Comparison of ENCODE assay signal across 19 cellular contexts in genomic region chr10:71459513-71459912, GRCh38.
"Had no signal": no experiment of that assay in that cellular context is flagged by ENCODE, and none has a peak within 500 bp of the region (broad histone marks: within the 10 kb centered on the region; RNA-seq: fewer than 3 reads in every experiment).

No MANE protein-coding gene starts in this region.

- DNase-seq: activated CD4-positive, alpha-beta T cell treated with anti-CD3 and anti-CD28 coated beads, Interleukin-2, amount 50 U/mL, for 48 hours; activated CD4-positive, CD25-positive, alpha-beta regulatory T cell treated with anti-CD3 and anti-CD28 coated beads, Interleukin-2, amount 50 U/mL, for 72 hours; activated naive CD4-positive, alpha-beta T cell treated with anti-CD3 and anti-CD28 coated beads for 36 hours; activated naive CD8-positive, alpha-beta T cell treated with anti-CD3 and anti-CD28 coated beads, Interleukin-2, amount 50 U/mL, for 24 hours; aorta; cerebellar nuclear complex; effector memory CD4-positive, alpha-beta T cell; foreskin melanocyte; head of caudate nucleus; islet precursor cell; pancreas; stimulated activated CD4-positive, alpha-beta T cell treated with anti-CD3 and anti-CD28 coated beads, Interleukin-12 subunit alpha, Interleukin-12 subunit beta, amount 100 ng/mL, for 4 hours; stimulated activated CD4-positive, alpha-beta T cell treated with anti-CD3 and anti-CD28 coated beads, Interleukin-2, amount 100 ng/mL, for 24 hours; stomach; T-helper 9 cell; testis; upper lobe of right lung had no signal

- H3K4me3 ChIP-seq: breast epithelium, pancreas, stomach, testis, upper lobe of right lung had no signal

- H3K27ac ChIP-seq: breast epithelium, pancreas, stomach, testis, upper lobe of right lung had no signal

- H3K4me1 ChIP-seq: breast epithelium, pancreas, stomach, testis, upper lobe of right lung had no signal

- H3K9me3 ChIP-seq: breast epithelium, pancreas, stomach, testis, upper lobe of right lung had no signal

- H3K27me3 ChIP-seq: breast epithelium, pancreas, testis, upper lobe of right lung had no signal

- H3K36me3 ChIP-seq: breast epithelium, pancreas, stomach, upper lobe of right lung had no signal

- ATAC-seq: activated naive CD8-positive, alpha-beta T cell treated with anti-CD3 and anti-CD28 coated beads, Interleukin-2, amount 50 U/mL, for 24 hours; left lobe of liver; pancreas; upper lobe of right lung had no signal
